In the genomic region with DNA sequence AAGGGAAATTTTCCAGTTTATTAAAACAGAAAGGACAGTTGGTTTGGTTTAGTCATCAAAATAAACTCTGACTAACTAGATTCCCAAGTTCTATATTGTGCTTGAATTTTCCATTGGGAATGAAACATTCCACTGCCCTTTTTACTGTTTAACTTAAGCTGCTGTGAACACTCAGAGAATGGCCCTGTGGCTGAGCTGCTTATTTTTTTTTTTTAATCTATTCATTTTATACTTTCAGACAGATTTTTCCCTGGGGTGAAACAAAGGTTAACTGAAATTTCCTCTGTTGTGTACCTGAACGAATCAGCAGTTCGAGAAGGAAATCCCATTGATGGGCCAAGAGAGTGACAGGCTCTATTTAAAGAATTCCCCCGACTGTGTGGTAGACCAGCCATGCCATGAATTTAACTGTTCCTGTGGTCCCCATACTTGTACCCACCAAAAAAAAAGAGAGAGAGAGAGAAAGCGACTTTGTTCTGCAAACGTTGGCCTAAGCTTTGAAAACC, we compare ENCODE assay signal across 9 cellular contexts.
DNase-seq lines count a peak whose midpoint lies in the region; ATAC-seq, FAIRE-seq and TF ChIP-seq lines count a peak whose summit lies in the region.
"Had no signal": no experiment of that assay in that cellular context is flagged by ENCODE, and none has a peak within 500 bp of the region (broad histone marks: within the 10 kb centered on the region; RNA-seq: fewer than 3 reads in every experiment).

No MANE protein-coding gene starts in this region.

- H3K27ac Mint-ChIP-seq in activated T-cell treated with anti-CD3 and anti-CD28 coated beads, Interleukin-2, amount 50 U/mL, for 72 hours: peak overlapping the region; percentile 3

- H2BK5ac ChIP-seq in H1 (ENCODE audit: low read depth, low read length): no peak overlapping the region

- 60% methylated on average over 5 of the region's 5 CpGs; no CpG with 5 or more reads in 1 of the 2 experiments for WGBS in H1 (ENCODE audit: extremely low coverage in 1 of 2, insufficient coverage in 1 of 2, insufficient read length in 1 of 2, insufficient replicate concordance in 2 of 2, low coverage in 1 of 2, low lambda C conversion rate in 2 of 2, missing lambda C conversion rate in 1 of 2), 2 experiments
- 53% methylated on average over 5 of the region's 5 CpGs for WGBS in right cardiac atrium

- H3K9me3 ChIP-seq in Karpas-422 (ENCODE audit: low read length) (no peaks in the 10 kb centered on the region), H1 (ENCODE audit: insufficient read depth in 2 of 2, low read depth in 1 of 2, low read length in 1 of 2) (no peaks in the 10 kb centered on the region), right cardiac atrium (ENCODE audit: control insufficient read depth, low read length) (no peaks in the 10 kb centered on the region)

- no peaks in the 10 kb centered on the region for H4K20me1 ChIP-seq in Karpas-422 (ENCODE audit: insufficient read depth, low read depth, low read length)
- H4K20me1 ChIP-seq in H1 (replicated peaks in 1 of 2; ENCODE audit: control insufficient read depth in 1 of 2, insufficient read depth in 2 of 2, low read length in 2 of 2): no peaks in the 10 kb centered on the region

- peaks cover 78% of the 10 kb centered on the region for H3K79me2 ChIP-seq in Karpas-422 (ENCODE audit: low read length)
- no peaks in the 10 kb centered on the region for H3K79me2 ChIP-seq in H1 (ENCODE audit: control insufficient read depth in 1 of 2, insufficient read depth in 2 of 2, low read length in 2 of 2)

- no peak for TF ChIP-seq POLR2A in H1 (IDR thresholded peaks at IDR 0.05; ENCODE audit: control extremely low read depth in 1 of 2, low read depth in 2 of 2, low read length in 2 of 2)

- H3K56ac ChIP-seq in H1 (replicated peaks; ENCODE audit: insufficient read length, low read depth, low read length): no peak overlapping the region

- H3K4me3 Mint-ChIP-seq in activated T-cell treated with anti-CD3 and anti-CD28 coated beads, Interleukin-2, amount 50 U/mL, for 72 hours: peak overlapping the region; percentile 39 to 40

- no peaks in the 10 kb centered on the region for H3K9me2 ChIP-seq in Karpas-422 (replicated peaks; ENCODE audit: insufficient read depth, low read length)

- H3K27me3 ChIP-seq in Karpas-422 (ENCODE audit: low read length) (no peaks in the 10 kb centered on the region), H1 (replicated peaks in 1 of 4; ENCODE audit: control insufficient read depth in 3 of 4, extremely low read depth in 1 of 4, insufficient read depth in 3 of 4, low read length in 3 of 4) (no peaks in the 10 kb centered on the region), right cardiac atrium (ENCODE audit: control insufficient read depth, insufficient read depth) (no peaks in the 10 kb centered on the region)

- no peak overlapping the region for H2AK5ac ChIP-seq in H1 (ENCODE audit: low read depth, low read length)

- peaks cover 4% of the 10 kb centered on the region; the same call in 1 of the 2 replicates for H3K36me3 ChIP-seq in Karpas-422 (ENCODE audit: insufficient read depth, low read length)
- no peaks in the 10 kb centered on the region for H3K36me3 ChIP-seq in H1 (ENCODE audit: control insufficient read depth in 2 of 4, insufficient read depth in 4 of 4, low read length in 3 of 4)

- no peak overlapping the region for H2BK12ac ChIP-seq in H1 (ENCODE audit: low read depth, low read length)

- ATAC-seq in activated T-cell treated with anti-CD3 and anti-CD28 coated beads, Interleukin-2, amount 50 U/mL, for 72 hours (replicated peaks in 1 of 2): peak; percentile 43 to 48
- peak; percentile 75 for ATAC-seq in stimulated activated naive CD8-positive, alpha-beta T cell treated with anti-CD3 and anti-CD28 coated beads, Interleukin-15, Interleukin-2, amounts not matched to agents 100 U/mL and 50 U/mL, for 24 hours
- ATAC-seq in right cardiac atrium: no peak

- H3K4me1 ChIP-seq in Karpas-422 (ENCODE audit: low read length): peaks cover 69% of the 10 kb centered on the region
- peaks cover 0 to 6% (median 2%) of the 10 kb centered on the region in 4 experiments; a peak in 3 of 7 replicates for H3K4me1 ChIP-seq in H1 (replicated peaks in 1 of 4; ENCODE audit: control insufficient read depth in 3 of 4, insufficient read depth in 4 of 4, low read length in 3 of 4)
- no peaks in the 10 kb centered on the region for H3K4me1 ChIP-seq in right cardiac atrium (ENCODE audit: control insufficient read depth, insufficient read depth, low read length)

- DNase-seq in activated T-cell treated with anti-CD3 and anti-CD28 coated beads, Interleukin-2, amount 50 U/mL, for 72 hours: no peak
- DNase-seq in activated T-cell treated with anti-CD3 and anti-CD28 coated beads, Interleukin-2, amount 50 U/mL, for 1 hour: no peak
- DNase-seq in Karpas-422 (peak; percentile 83), H1 (ENCODE audit: low read depth in 1 of 2, low spot score in 2 of 2) (no peak), NCI-H2107 (lab: John Stamatoyannopoulos, UW) (no peak), occipital lobe (lab: John Stamatoyannopoulos, UW) (no peak), right cardiac atrium (no peak)
- no peak for DNase-seq in stimulated activated naive CD8-positive, alpha-beta T cell treated with anti-CD3 and anti-CD28 coated beads, Interleukin-15, Interleukin-2, amounts not matched to agents 100 U/mL and 50 U/mL, for 24 hours
- DNase-seq: foreskin melanocyte had no signal

- H3K4me1 Mint-ChIP-seq in activated T-cell treated with anti-CD3 and anti-CD28 coated beads, Interleukin-2, amount 50 U/mL, for 72 hours (ENCODE audit: low read depth): peaks cover 33% of the 10 kb centered on the region

- peak overlapping the region; percentile 54 for H3K9ac ChIP-seq in Karpas-422 (ENCODE audit: low read length)
- H3K9ac ChIP-seq in H1 (replicated peaks in 1 of 4; ENCODE audit: extremely low read depth in 1 of 4, low read depth in 3 of 4, low read length in 3 of 4): no peak overlapping the region

- no peak overlapping the region for H4K8ac ChIP-seq in H1 (ENCODE audit: extremely low read depth, insufficient read depth, low read length)

- intact Hi-C loops in right cardiac atrium (cut with DNase I): no loop called here

- H4K91ac ChIP-seq in H1 (replicated peaks; ENCODE audit: insufficient read length, low read length): no peak overlapping the region

- H3K23ac ChIP-seq in H1 (ENCODE audit: insufficient read length): no peak overlapping the region

- H3K27me3 Mint-ChIP-seq in activated T-cell treated with anti-CD3 and anti-CD28 coated beads, Interleukin-2, amount 50 U/mL, for 72 hours (ENCODE audit: low read depth): no peaks in the 10 kb centered on the region

- H2AFZ ChIP-seq in Karpas-422 (ENCODE audit: low read length) (no peak overlapping the region), H1 (ENCODE audit: low read length) (no peak overlapping the region)

- no peak overlapping the region for H4K5ac ChIP-seq in H1 (ENCODE audit: insufficient read length, low read depth, low read length)

- TF ChIP-seq EP300 in H1 (IDR thresholded peaks at IDR 0.05; ENCODE audit: borderline replicate concordance in 1 of 2, low read depth in 2 of 2, low read length in 2 of 2): no peak

- no peak overlapping the region for H3K4ac ChIP-seq in H1 (replicated peaks; ENCODE audit: insufficient read length, low read depth, low read length)

- FAIRE-seq in H1 (lab: Jason Lieb, UNC): peak; percentile 88

- peaks cover 3 to 4% of the 10 kb centered on the region in 2 donors for H3K36me3 Mint-ChIP-seq in activated T-cell treated with anti-CD3 and anti-CD28 coated beads, Interleukin-2, amount 50 U/mL, for 72 hours (ENCODE audit: insufficient read depth in 2 of 2)

- no peak for TF ChIP-seq CTCF in H1 (IDR thresholded peaks at IDR 0.05; ENCODE audit: control extremely low read depth in 1 of 3, insufficient read depth in 1 of 3, low read depth in 1 of 3, low read length in 3 of 3)

- no peak overlapping the region for H2BK20ac ChIP-seq in H1 (ENCODE audit: low read length)

- H3K27ac ChIP-seq in Karpas-422 (ENCODE audit: low read length): peak overlapping the region; percentile 93
- H3K27ac ChIP-seq in H1 (ENCODE audit: low read depth, low read length): no peak overlapping the region
- no peak overlapping the region for H3K27ac ChIP-seq in right cardiac atrium (ENCODE audit: low read length)

- H3K4me3 ChIP-seq in Karpas-422 (ENCODE audit: low read length): peak overlapping the region; percentile 35
- no peak overlapping the region for H3K4me3 ChIP-seq in H1 (ENCODE audit: extremely low read depth in 1 of 4, insufficient read depth in 2 of 4, low read depth in 3 of 4, low read length in 4 of 4)
- H3K4me3 ChIP-seq in right cardiac atrium (ENCODE audit: low read length): no peak overlapping the region

- H3K23me2 ChIP-seq in H1 (ENCODE audit: low read depth, low read length): no peaks in the 10 kb centered on the region

- no peak overlapping the region for H2BK15ac ChIP-seq in H1 (ENCODE audit: low read length)

- H3K4me2 ChIP-seq in Karpas-422 (ENCODE audit: low read depth, low read length, poor library complexity, severe bottlenecking) (peak overlapping the region; percentile 66), H1 (ENCODE audit: insufficient read depth in 1 of 2, low read depth in 2 of 2, low read length in 2 of 2) (no peak overlapping the region)

- CTCF ChIA-PET in H1 (lab: Charles Lee; ENCODE audit: partially characterized antibody): interaction anchor here (0.9 to 1.2 kb wide), 3 partner anchors 25 to 329 kb away, joined by 3 to 4 read pairs (median 3); no protein-coding TSS in a partner anchor

- POLR2A ChIA-PET in H1 (lab: Charles Lee; ENCODE audit: partially characterized antibody): no interaction called here

- H3K9me3 Mint-ChIP-seq in activated T-cell treated with anti-CD3 and anti-CD28 coated beads, Interleukin-2, amount 50 U/mL, for 72 hours: peaks cover 0 to 2% of the 10 kb centered on the region in 2 donors

- no peak overlapping the region for H3K18ac ChIP-seq in H1 (ENCODE audit: extremely low read depth, low read length)

- H3K79me1 ChIP-seq in H1 (ENCODE audit: low read depth, low read length): no peaks in the 10 kb centered on the region

- TF ChIP-seq RAD21 in H1 (IDR thresholded peaks at IDR 0.05 in 1 of 2, conservative IDR thresholded peaks at IDR 0.05 in 1 of 2; ENCODE audit: low read depth in 2 of 2, low read length in 2 of 2): no peak

- H3K14ac ChIP-seq in H1 (ENCODE audit: insufficient read length): no peak overlapping the region

- no peak overlapping the region for H2BK120ac ChIP-seq in H1 (replicated peaks; ENCODE audit: low read depth, low read length)

TF ChIP-seq in H1, 55 proteins besides CTCF, POLR2A, EP300 and RAD21 (continues in another document):
- no peak for TF ChIP-seq KDM5A (IDR thresholded peaks at IDR 0.05; ENCODE audit: low read length)
- no peak for TF ChIP-seq POLR2AphosphoS5 (IDR thresholded peaks at IDR 0.05; ENCODE audit: low read depth, low read length)
- no peak for TF ChIP-seq SRF (IDR thresholded peaks at IDR 0.05; ENCODE audit: low read depth, low read length)
- no peak for TF ChIP-seq CREB1 (IDR thresholded peaks at IDR 0.05)
- TF ChIP-seq TEAD4 (IDR thresholded peaks at IDR 0.05; ENCODE audit: low read depth, low read length): no peak
- TF ChIP-seq SIX5 (IDR thresholded peaks at IDR 0.05; ENCODE audit: low read depth, low read length): no peak
- no peak for TF ChIP-seq PHF8 (conservative IDR thresholded peaks at IDR 0.05; ENCODE audit: low read depth, low read length)
- no peak for TF ChIP-seq RXRA (IDR thresholded peaks at IDR 0.05; ENCODE audit: insufficient read depth, low read depth, low read length)

Comparison
In these comparisons a context has a peak if more than half of its experiments do, and no peak if none do; other contexts are left out.
1. ATAC-seq: peak in activated T-cell treated with anti-CD3 and anti-CD28 coated beads, Interleukin-2, amount 50 U/mL, for 72 hours (2 of 2) and stimulated activated naive CD8-positive, alpha-beta T cell treated with anti-CD3 and anti-CD28 coated beads, Interleukin-15, Interleukin-2, amounts not matched to agents 100 U/mL and 50 U/mL, for 24 hours (single experiment); none in right cardiac atrium (0 of 2).